In the genomic region with DNA sequence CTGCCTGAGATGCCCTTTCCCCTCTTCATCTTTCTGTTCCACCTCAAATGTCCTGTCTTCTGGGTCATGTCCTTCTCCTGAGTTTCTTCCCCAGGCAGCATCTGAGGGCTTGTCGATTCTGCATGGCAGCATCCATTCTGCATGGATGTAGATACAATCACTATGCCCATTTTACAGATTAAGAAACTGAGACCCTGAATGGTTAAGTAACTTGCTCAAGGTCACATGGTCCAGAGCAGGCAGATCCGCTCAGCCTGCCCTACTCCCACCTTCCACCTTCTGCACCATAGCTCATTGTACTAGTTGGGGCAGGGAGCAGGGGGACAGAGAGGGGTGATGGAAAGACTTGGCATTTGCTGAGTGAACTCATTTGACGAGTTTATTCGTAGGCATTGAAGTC, we compare ENCODE assay signal across 2 cellular contexts.
TF ChIP-seq lines count a peak whose summit lies in the region.

No MANE protein-coding gene starts in this region.

TF ChIP-seq in HepG2, 621 proteins besides CTCF, POLR2A, EP300 and RAD21:
- TF ChIP-seq GATA4 (IDR thresholded peaks at IDR 0.05; ENCODE audit: borderline replicate concordance, low read depth) (no peak), ZNF629 (CRISPR knock-in tag; conservative IDR thresholded peaks at IDR 0.05) (peak; percentile 67), CHD4 (IDR thresholded peaks at IDR 0.05; ENCODE audit: borderline replicate concordance, low read length) (no peak), ZNF441 (CRISPR knock-in tag; IDR thresholded peaks at IDR 0.05; ENCODE audit: borderline replicate concordance) (no peak)

TF ChIP-seq in H1, 55 proteins besides CTCF, POLR2A, EP300 and RAD21:
- TF ChIP-seq RXRA (IDR thresholded peaks at IDR 0.05; ENCODE audit: insufficient read depth, low read depth, low read length): no peak
- peak; percentile 61; the same call in 1 of the 2 replicates for TF ChIP-seq KDM1A (IDR thresholded peaks at IDR 0.05; ENCODE audit: borderline replicate concordance, low read length)
